ENCODE assay signal across 1 cellular context in the genomic region with DNA sequence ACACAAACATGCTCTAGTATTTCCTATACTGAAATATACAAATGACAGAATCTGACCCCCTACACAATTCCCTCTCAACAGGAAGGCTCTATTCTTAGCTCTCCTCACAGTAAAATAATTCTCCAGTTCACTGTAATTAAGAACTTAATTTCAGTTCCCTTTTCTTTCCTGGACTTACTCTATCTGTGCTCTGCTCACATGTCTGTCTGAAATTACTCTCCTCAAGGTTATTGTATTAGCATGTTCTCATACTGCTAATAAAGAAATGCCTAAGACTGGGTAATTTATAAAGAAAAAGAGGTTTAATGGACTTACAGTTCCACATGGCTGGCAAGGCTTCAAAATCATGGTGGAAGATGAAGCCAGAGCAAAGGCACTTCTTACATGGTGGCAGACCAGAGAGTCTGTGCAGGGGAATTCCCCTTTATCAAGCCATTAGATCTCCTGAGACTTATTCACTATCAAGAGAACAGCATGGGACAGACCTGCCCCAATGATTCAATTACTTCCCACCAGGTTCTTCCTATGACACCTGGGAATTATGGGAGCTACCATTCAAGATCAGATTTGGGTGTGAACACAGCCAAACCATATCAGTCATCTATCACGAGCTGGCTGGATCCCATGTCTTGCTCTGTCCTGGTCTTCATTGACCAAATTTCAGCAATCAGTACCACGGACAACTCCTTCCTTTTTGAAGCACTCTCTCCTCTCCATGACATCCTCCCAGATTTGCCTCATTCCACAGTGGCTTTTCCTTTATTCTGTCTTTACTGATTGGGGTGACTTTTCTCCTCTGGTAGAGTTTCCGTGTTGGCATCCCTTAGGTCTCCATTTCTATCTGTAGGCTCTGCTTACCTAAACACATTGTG.
TF ChIP-seq lines count a peak whose summit lies in the region.

No MANE protein-coding gene starts in this region.

TF ChIP-seq in HepG2, 621 proteins besides CTCF, POLR2A, EP300 and RAD21:
- TF ChIP-seq ZNF30 (CRISPR knock-in tag; IDR thresholded peaks at IDR 0.05) (no peak), LCORL (IDR thresholded peaks at IDR 0.05) (no peak), LCORL (CRISPR knock-in tag; IDR thresholded peaks at IDR 0.05) (no peak), REST (IDR thresholded peaks at IDR 0.05; ENCODE audit: borderline replicate concordance in 1 of 2, low read depth in 1 of 2, low read length in 2 of 2) (peak; percentile 26 to 88), MIER2 (CRISPR knock-in tag; IDR thresholded peaks at IDR 0.05) (peak; percentile 91)
